ENCODE assay signal across 8 cellular contexts in genomic region chr20:35742741-35743523, GRCh38. TPM values are rescaled to one million over a fixed set of nuclear protein-coding genes. Genes with fewer than 3 reads are reported as not detected.
DNase-seq lines count a peak whose midpoint lies in the region; ATAC-seq and TF ChIP-seq lines count a peak whose summit lies in the region.

No MANE protein-coding gene starts in this region.

- peak overlapping the region; percentile 100 for H3K27ac ChIP-seq in VCaP
- peak overlapping the region; percentile 90 for H3K27ac ChIP-seq in foreskin keratinocyte
- H3K27ac ChIP-seq in trophoblast cell (ENCODE audit: low read depth, low read length) = peak overlapping the region; percentile 72

- WGBS in trophoblast cell (ENCODE audit: extremely low coverage, insufficient coverage, insufficient read length) = no CpG with 5 or more reads among the region's 8 CpGs

- peak; percentile 41 for DNase-seq in activated CD8-positive, alpha-beta memory T cell treated with anti-CD3 and anti-CD28 coated beads, Interleukin-2, amount 10 ng/mL, durations not matched to agents 7 days and 5 days
- no peak for DNase-seq in activated CD8-positive, alpha-beta memory T cell treated with anti-CD3 and anti-CD28 coated beads, Interleukin-2, amount 50 U/mL, for 48 hours
- peak; percentile 52 for DNase-seq in NCI-H146 treated with DMSO at 0.1 percent for 48 hours (lab: John Stamatoyannopoulos, UW; ENCODE audit: unreplicated experiment)
- DNase-seq in foreskin keratinocyte = peak in 1 of 2 donors; percentile 23
- DNase-seq in trophoblast cell = no peak

- H3K18ac ChIP-seq in trophoblast cell (ENCODE audit: low read length) = no peak overlapping the region

- H2BK5ac ChIP-seq in trophoblast cell (ENCODE audit: low read depth, low read length, poor library complexity) = peak overlapping the region; percentile 22

- H3K4me3 ChIP-seq in trophoblast cell (ENCODE audit: low read depth, low read length) = peak overlapping the region; percentile 68

- H3K4me1 ChIP-seq in foreskin keratinocyte (peaks cover 17% of the 10 kb centered on the region), trophoblast cell (ENCODE audit: control insufficient read depth in 1 of 2, insufficient read depth in 2 of 2, low read length in 2 of 2) (no peaks in the 10 kb centered on the region)

- ATAC-seq in activated CD8-positive, alpha-beta memory T cell treated with anti-CD3 and anti-CD28 coated beads, Interleukin-2, amount 10 ng/mL, durations not matched to agents 7 days and 5 days = no peak
- ATAC-seq in foreskin keratinocyte (no peak), GM21737 (IDR thresholded peaks at IDR 0.05; ENCODE audit: unreplicated experiment) (no peak), HG03196 (IDR thresholded peaks at IDR 0.05; ENCODE audit: unreplicated experiment) (no peak)

- no peaks in the 10 kb centered on the region for H3K9me3 ChIP-seq in trophoblast cell (ENCODE audit: insufficient read depth, low read depth, low read length)

- peak overlapping the region; percentile 94 for H3K4me3 Mint-ChIP-seq in activated CD8-positive, alpha-beta memory T cell treated with anti-CD3 and anti-CD28 coated beads, Interleukin-2, amount 10 ng/mL, durations not matched to agents 7 days and 5 days

- H3K14ac ChIP-seq in trophoblast cell (ENCODE audit: low read length) = peak overlapping the region; percentile 32

- peak overlapping the region; percentile 28 for H3K4ac ChIP-seq in trophoblast cell (ENCODE audit: low read depth, low read length)

- peaks cover 18% of the 10 kb centered on the region for H3K79me2 ChIP-seq in trophoblast cell (ENCODE audit: control insufficient read depth, insufficient read depth, low read length, poor library complexity)

- TF ChIP-seq CTCF in VCaP (conservative IDR thresholded peaks at IDR 0.05) (no peak), foreskin keratinocyte (conservative IDR thresholded peaks at IDR 0.05) (no peak)

- peak overlapping the region; percentile 33 for H4K8ac ChIP-seq in trophoblast cell (ENCODE audit: low read depth, low read length)

- peak overlapping the region; percentile 4 for H4K91ac ChIP-seq in trophoblast cell (ENCODE audit: low read depth, low read length)

- peak overlapping the region; percentile 100 for H3K27ac Mint-ChIP-seq in activated CD8-positive, alpha-beta memory T cell treated with anti-CD3 and anti-CD28 coated beads, Interleukin-2, amount 10 ng/mL, durations not matched to agents 7 days and 5 days

- peak overlapping the region; percentile 46 for H4K12ac ChIP-seq in trophoblast cell (ENCODE audit: low read depth, low read length)

- H3K27me3 ChIP-seq in foreskin keratinocyte (no peaks in the 10 kb centered on the region), trophoblast cell (ENCODE audit: insufficient read depth, low read length) (no peaks in the 10 kb centered on the region)

- H3K9ac ChIP-seq in trophoblast cell (ENCODE audit: low read length) = peak overlapping the region; percentile 91

- no peak overlapping the region for H3K23ac ChIP-seq in trophoblast cell (ENCODE audit: low read length)

- CTCF ChIA-PET in activated CD8-positive, alpha-beta memory T cell treated with anti-CD3 and anti-CD28 coated beads, Interleukin-2, amount 10 ng/mL, durations not matched to agents 7 days and 5 days (lab: Charles Lee) = interaction anchor here (0.8 to 7.0 kb wide), 19 partner anchors 8 to 288 kb away, joined by 3 to 104 read pairs (median 4); partner anchors contain the start of genes CEP250, NFS1, PHF20 and ROMO1

- H3K4me1 Mint-ChIP-seq in activated CD8-positive, alpha-beta memory T cell treated with anti-CD3 and anti-CD28 coated beads, Interleukin-2, amount 10 ng/mL, durations not matched to agents 7 days and 5 days = peaks cover 31% of the 10 kb centered on the region

- H3K9me3 Mint-ChIP-seq in activated CD8-positive, alpha-beta memory T cell treated with anti-CD3 and anti-CD28 coated beads, Interleukin-2, amount 10 ng/mL, durations not matched to agents 7 days and 5 days (ENCODE audit: low read depth) = no peaks in the 10 kb centered on the region

- H2AFZ ChIP-seq in trophoblast cell (ENCODE audit: insufficient read depth, low read length, poor library complexity) = no peak overlapping the region

- H2AK5ac ChIP-seq in trophoblast cell (ENCODE audit: low read length) = no peak overlapping the region

- H3K27me3 Mint-ChIP-seq in activated CD8-positive, alpha-beta memory T cell treated with anti-CD3 and anti-CD28 coated beads, Interleukin-2, amount 10 ng/mL, durations not matched to agents 7 days and 5 days = no peaks in the 10 kb centered on the region

- peaks cover 32% of the 10 kb centered on the region for H3K36me3 Mint-ChIP-seq in activated CD8-positive, alpha-beta memory T cell treated with anti-CD3 and anti-CD28 coated beads, Interleukin-2, amount 10 ng/mL, durations not matched to agents 7 days and 5 days

- peak overlapping the region; percentile 3 for H2BK120ac ChIP-seq in trophoblast cell (ENCODE audit: insufficient read depth, low read length, poor library complexity)

- H3K4me2 ChIP-seq in trophoblast cell (ENCODE audit: low read length) = peak overlapping the region; percentile 68

- H2BK12ac ChIP-seq in trophoblast cell (ENCODE audit: low read length) = no peak overlapping the region

- peaks cover 5 to 12% of the 10 kb centered on the region in 2 experiments for H3K36me3 ChIP-seq in trophoblast cell (ENCODE audit: control insufficient read depth in 1 of 2, insufficient read depth in 2 of 2, low read length in 2 of 2)

- peaks cover 13% of the 10 kb centered on the region for H3K79me1 ChIP-seq in trophoblast cell (ENCODE audit: low read length)

RNA-seq across cellular contexts. Expression of gene RBM39, which starts 0.9 kb away (rescaled TPM):
- 100 to 1,000 TPM; 357 to 360 TPM for total RNA-seq in activated CD8-positive, alpha-beta memory T cell treated with anti-CD3 and anti-CD28 coated beads, Interleukin-2, amount 10 ng/mL, durations not matched to agents 7 days and 5 days
- total RNA-seq in foreskin keratinocyte = 156 and 159 TPM in 2 replicates
- 95.2 and 109 TPM in 2 replicates for polyA plus RNA-seq in foreskin keratinocyte
- polyA plus RNA-seq in trophoblast cell (2013) = 228 and 229 TPM in 2 replicates

RNA-seq across cellular contexts. Expression of gene PHF20, which starts 28.9 kb away (rescaled TPM):
- 10 to 100 TPM; 50.8 to 52.4 TPM for total RNA-seq in activated CD8-positive, alpha-beta memory T cell treated with anti-CD3 and anti-CD28 coated beads, Interleukin-2, amount 10 ng/mL, durations not matched to agents 7 days and 5 days
- 27.9 and 28.1 TPM in 2 replicates for total RNA-seq in foreskin keratinocyte
- 17.7 and 18.5 TPM in 2 replicates for polyA plus RNA-seq in foreskin keratinocyte
- polyA plus RNA-seq in trophoblast cell (2013) = 20.3 and 21.4 TPM in 2 replicates

RNA-seq across cellular contexts. Expression of gene ROMO1, which starts 43.7 kb away (rescaled TPM):
- 100 to 1,000 TPM; 115 to 122 TPM for total RNA-seq in activated CD8-positive, alpha-beta memory T cell treated with anti-CD3 and anti-CD28 coated beads, Interleukin-2, amount 10 ng/mL, durations not matched to agents 7 days and 5 days
- total RNA-seq in foreskin keratinocyte = 271 and 286 TPM in 2 replicates
- 402 and 478 TPM in 2 replicates for polyA plus RNA-seq in foreskin keratinocyte
- 506 and 511 TPM in 2 replicates for polyA plus RNA-seq in trophoblast cell (2013)

RNA-seq across cellular contexts. Expression of gene NFS1, which starts 43.8 kb away (rescaled TPM):
- total RNA-seq in activated CD8-positive, alpha-beta memory T cell treated with anti-CD3 and anti-CD28 coated beads, Interleukin-2, amount 10 ng/mL, durations not matched to agents 7 days and 5 days = 10 to 100 TPM; 34.6 to 35.1 TPM
- 33.0 and 35.7 TPM in 2 replicates for total RNA-seq in foreskin keratinocyte
- polyA plus RNA-seq in foreskin keratinocyte = 27.5 and 30.0 TPM in 2 replicates
- 11.7 and 11.8 TPM in 2 replicates for polyA plus RNA-seq in trophoblast cell (2013)

Comparison
In these comparisons a context has a peak if more than half of its experiments do, and no peak if none do; other contexts are left out.
1. DNase-seq: peak in activated CD8-positive, alpha-beta memory T cell treated with anti-CD3 and anti-CD28 coated beads, Interleukin-2, amount 10 ng/mL, durations not matched to agents 7 days and 5 days (single experiment) and NCI-H146 treated with DMSO at 0.1 percent for 48 hours (single experiment); none in activated CD8-positive, alpha-beta memory T cell treated with anti-CD3 and anti-CD28 coated beads, Interleukin-2, amount 50 U/mL, for 48 hours (single experiment) and trophoblast cell (0 of 2).
2. Peak in every context shown above with its lines, with median percentiles within 50 percentile points of each other: H3K27ac ChIP-seq.